In the genomic region with DNA sequence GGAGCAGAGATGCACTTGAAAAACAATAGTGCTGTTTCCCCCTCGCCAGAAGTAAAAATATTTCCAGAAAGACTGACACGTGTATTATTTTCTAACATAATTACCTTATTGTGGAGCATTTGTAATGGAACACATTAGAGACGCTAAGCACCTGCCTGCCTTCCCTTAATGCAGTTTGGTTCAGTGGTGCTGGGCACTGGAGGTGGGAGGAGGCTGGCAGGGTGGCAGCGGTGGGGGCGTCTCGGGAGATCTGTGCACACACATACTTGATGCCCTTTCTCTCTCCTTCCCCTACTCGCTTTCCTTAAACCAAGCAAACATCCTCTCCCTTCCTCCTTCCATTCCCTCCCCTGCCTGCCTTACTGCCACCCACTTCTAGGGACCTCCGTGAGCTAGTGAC, we compare ENCODE assay signal across 30 cellular contexts.
A peak's percentile ranks its signal among the peaks of the same experiment; 100 is the strongest.
DNase-seq lines count a peak whose midpoint lies in the region; ATAC-seq and TF ChIP-seq lines count a peak whose summit lies in the region.
"Had no signal": no experiment of that assay in that cellular context is flagged by ENCODE, and none has a peak within 500 bp of the region (broad histone marks: within the 10 kb centered on the region; RNA-seq: fewer than 3 reads in every experiment).

No MANE protein-coding gene starts in this region.

- no peaks in the 10 kb centered on the region for H3K36me3 ChIP-seq in GM23338 (ENCODE audit: insufficient read depth)
- H3K36me3 ChIP-seq: BE2C, gastroesophageal sphincter, Peyer's patch, prostate gland, thyroid gland, uterus had no signal

- peaks cover 18% of the 10 kb centered on the region for H3K4me1 Mint-ChIP-seq in GM23338
- peaks cover 81% of the 10 kb centered on the region for H3K4me1 Mint-ChIP-seq in brain
- H3K4me1 Mint-ChIP-seq: activated naive CD8-positive, alpha-beta T cell treated with anti-CD3 and anti-CD28 coated beads for 36 hours had no signal

- H3F3A ChIP-seq in GM23338 (replicated peaks; ENCODE audit: low read depth), result no peaks in the 10 kb centered on the region

- peaks cover 6% of the 10 kb centered on the region for H3K27me3 Mint-ChIP-seq in GM23338 (ENCODE audit: insufficient read depth, low read depth, poor library complexity)
- H3K27me3 Mint-ChIP-seq in brain, result peaks cover 9% of the 10 kb centered on the region

- peaks cover 5% of the 10 kb centered on the region; the same call in 2 of the 3 replicates for H3K9me3 Mint-ChIP-seq in GM23338
- H3K9me3 Mint-ChIP-seq in brain, result peaks cover 5 to 28% (median 15%) of the 10 kb centered on the region in 5 experiments

- peaks cover 6% of the 10 kb centered on the region; the same call in 1 of the 2 replicates for H3K4me1 ChIP-seq in GM23338 (ENCODE audit: insufficient read depth)
- H3K4me1 ChIP-seq: BE2C, prostate gland, uterus had no signal

- H3K79me2 ChIP-seq in GM23338 (replicated peaks; ENCODE audit: insufficient read depth), result no peaks in the 10 kb centered on the region
- H3K79me2 ChIP-seq: hepatocyte had no signal

- H3K4me2 ChIP-seq in GM23338, result no peak overlapping the region
- H3K4me2 ChIP-seq: hepatocyte, KMS-11 had no signal

- no peak for ATAC-seq in GM23338
- no peak for ATAC-seq in HG02840 (IDR thresholded peaks at IDR 0.05; ENCODE audit: low FRiP score, unreplicated experiment)
- ATAC-seq in HG02798 (IDR thresholded peaks at IDR 0.05; ENCODE audit: poor library complexity, unreplicated experiment), result no peak
- ATAC-seq: gastroesophageal sphincter; GM12878; naive thymus-derived CD4-positive, alpha-beta T cell had no signal

- no peaks in the 10 kb centered on the region; the same call in 2 of the 3 replicates for H3K36me3 Mint-ChIP-seq in GM23338 (ENCODE audit: low read depth)
- no peaks in the 10 kb centered on the region for H3K36me3 Mint-ChIP-seq in brain
- H3K36me3 Mint-ChIP-seq: activated naive CD8-positive, alpha-beta T cell treated with anti-CD3 and anti-CD28 coated beads for 36 hours; mesothelial cell of epicardium had no signal

- H2AFZ ChIP-seq in GM23338, result 0 out of 2 replicates have a peak overlapping the region, but pooled peaks have one; percentile 23
- H2AFZ ChIP-seq: hepatocyte had no signal

- no peaks in the 10 kb centered on the region for H3K27me3 ChIP-seq in GM23338 (ENCODE audit: insufficient read depth)
- H3K27me3 ChIP-seq: BE2C, hepatocyte, Peyer's patch, thyroid gland had no signal

- no peak overlapping the region for H3K4me3 Mint-ChIP-seq in GM23338
- no peak overlapping the region for H3K4me3 Mint-ChIP-seq in brain
- H3K4me3 Mint-ChIP-seq: activated naive CD8-positive, alpha-beta T cell treated with anti-CD3 and anti-CD28 coated beads for 36 hours; mesothelial cell of epicardium; T-helper 2 cell treated with Interferon-gamma antibody and Interleukin-4, amounts not matched to agents 5 μg/mL and 100 μg/mL, for 36 hours had no signal

- H3K9me2 ChIP-seq in GM23338 (ENCODE audit: insufficient read depth), result peaks cover 4% of the 10 kb centered on the region; the same call in 1 of the 2 replicates

- DNase-seq in GM23338 (ENCODE audit: low spot score), result no peak
- DNase-seq in NCI-H1436 (lab: John Stamatoyannopoulos, UW), result peak; percentile 97
- peak; percentile 54 for DNase-seq in NCI-H345 (lab: John Stamatoyannopoulos, UW)
- DNase-seq in NCI-H2029 (lab: John Stamatoyannopoulos, UW), result no peak
- DNase-seq: activated effector memory CD4-positive, alpha-beta T cell treated with anti-CD3 and anti-CD28 coated beads, Interleukin-2, amount 50 U/mL, for 16 hours; activated naive CD8-positive, alpha-beta T cell treated with anti-CD3 and anti-CD28 coated beads for 36 hours; anterior cingulate cortex; BE2C; DMS153; effector CD4-positive, alpha-beta T cell; H7; kidney glomerular epithelial cell; MM.1S; naive thymus-derived CD4-positive, alpha-beta T cell; NCI-H1694 treated with DMSO at 0.1 percent for 48 hours; NCI-H510A treated with DMSO at 0.1 percent for 48 hours; Peyer's patch; stimulated activated CD4-positive, alpha-beta T cell treated with anti-CD3 and anti-CD28 coated beads, Interleukin-4, amount 100 ng/mL, for 24 hours; thyroid gland; uterus had no signal

- H4K20me1 ChIP-seq in GM23338 (replicated peaks; ENCODE audit: insufficient read depth), result no peaks in the 10 kb centered on the region

- no peak overlapping the region for H3K4me3 ChIP-seq in GM23338
- H3K4me3 ChIP-seq: gastroesophageal sphincter, GM12878, hepatocyte, Peyer's patch, prostate gland, thyroid gland, uterus had no signal

- TF ChIP-seq CTCF in GM23338 (conservative IDR thresholded peaks at IDR 0.05; ENCODE audit: low read depth in 2 of 2) (no peak), brain (conservative IDR thresholded peaks at IDR 0.05) (no peak)

- H3K27ac Mint-ChIP-seq in GM23338 (no peak overlapping the region), brain (peak overlapping the region in 4 of 5 experiments; percentile 10 to 88 (median 51))
- H3K27ac Mint-ChIP-seq: activated naive CD8-positive, alpha-beta T cell treated with anti-CD3 and anti-CD28 coated beads for 36 hours; mesothelial cell of epicardium; naive thymus-derived CD4-positive, alpha-beta T cell; T-helper 2 cell treated with Interferon-gamma antibody and Interleukin-4, amounts not matched to agents 5 μg/mL and 100 μg/mL, for 36 hours had no signal

- H3K27ac ChIP-seq in GM23338 (ENCODE audit: low read depth), result no peak overlapping the region
- H3K27ac ChIP-seq: gastroesophageal sphincter, hepatocyte, KMS-11, Peyer's patch, prostate gland, thyroid gland, uterus had no signal

TF ChIP-seq in GM23338, 12 proteins besides CTCF, POLR2A, EP300 and RAD21 (continues in another document):
- TF ChIP-seq NANOG (IDR thresholded peaks at IDR 0.05; ENCODE audit: borderline replicate concordance) (no peak), JUNB (IDR thresholded peaks at IDR 0.05; ENCODE audit: unreplicated experiment) (no peak), ZNF114 (CRISPR knock-in tag; IDR thresholded peaks at IDR 0.05) (no peak), EZH2 (IDR thresholded peaks at IDR 0.05; ENCODE audit: low read depth, unreplicated experiment) (no peak), CREB1 (CRISPR knock-in tag; IDR thresholded peaks at IDR 0.05; ENCODE audit: low read depth) (no peak), ZNF331 (CRISPR knock-in tag; IDR thresholded peaks at IDR 0.05; ENCODE audit: low read depth) (no peak)
- TF ChIP-seq, protein P1, sequence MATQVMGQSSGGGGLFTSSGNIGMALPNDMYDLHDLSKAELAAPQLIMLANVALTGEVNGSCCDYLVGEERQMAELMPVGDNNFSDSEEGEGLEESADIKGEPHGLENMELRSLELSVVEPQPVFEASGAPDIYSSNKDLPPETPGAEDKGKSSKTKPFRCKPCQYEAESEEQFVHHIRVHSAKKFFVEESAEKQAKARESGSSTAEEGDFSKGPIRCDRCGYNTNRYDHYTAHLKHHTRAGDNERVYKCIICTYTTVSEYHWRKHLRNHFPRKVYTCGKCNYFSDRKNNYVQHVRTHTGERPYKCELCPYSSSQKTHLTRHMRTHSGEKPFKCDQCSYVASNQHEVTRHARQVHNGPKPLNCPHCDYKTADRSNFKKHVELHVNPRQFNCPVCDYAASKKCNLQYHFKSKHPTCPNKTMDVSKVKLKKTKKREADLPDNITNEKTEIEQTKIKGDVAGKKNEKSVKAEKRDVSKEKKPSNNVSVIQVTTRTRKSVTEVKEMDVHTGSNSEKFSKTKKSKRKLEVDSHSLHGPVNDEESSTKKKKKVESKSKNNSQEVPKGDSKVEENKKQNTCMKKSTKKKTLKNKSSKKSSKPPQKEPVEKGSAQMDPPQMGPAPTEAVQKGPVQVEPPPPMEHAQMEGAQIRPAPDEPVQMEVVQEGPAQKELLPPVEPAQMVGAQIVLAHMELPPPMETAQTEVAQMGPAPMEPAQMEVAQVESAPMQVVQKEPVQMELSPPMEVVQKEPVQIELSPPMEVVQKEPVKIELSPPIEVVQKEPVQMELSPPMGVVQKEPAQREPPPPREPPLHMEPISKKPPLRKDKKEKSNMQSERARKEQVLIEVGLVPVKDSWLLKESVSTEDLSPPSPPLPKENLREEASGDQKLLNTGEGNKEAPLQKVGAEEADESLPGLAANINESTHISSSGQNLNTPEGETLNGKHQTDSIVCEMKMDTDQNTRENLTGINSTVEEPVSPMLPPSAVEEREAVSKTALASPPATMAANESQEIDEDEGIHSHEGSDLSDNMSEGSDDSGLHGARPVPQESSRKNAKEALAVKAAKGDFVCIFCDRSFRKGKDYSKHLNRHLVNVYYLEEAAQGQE (IDR thresholded peaks at IDR 0.05; ENCODE audit: unreplicated experiment), result no peak
- TF ChIP-seq, protein P2, sequence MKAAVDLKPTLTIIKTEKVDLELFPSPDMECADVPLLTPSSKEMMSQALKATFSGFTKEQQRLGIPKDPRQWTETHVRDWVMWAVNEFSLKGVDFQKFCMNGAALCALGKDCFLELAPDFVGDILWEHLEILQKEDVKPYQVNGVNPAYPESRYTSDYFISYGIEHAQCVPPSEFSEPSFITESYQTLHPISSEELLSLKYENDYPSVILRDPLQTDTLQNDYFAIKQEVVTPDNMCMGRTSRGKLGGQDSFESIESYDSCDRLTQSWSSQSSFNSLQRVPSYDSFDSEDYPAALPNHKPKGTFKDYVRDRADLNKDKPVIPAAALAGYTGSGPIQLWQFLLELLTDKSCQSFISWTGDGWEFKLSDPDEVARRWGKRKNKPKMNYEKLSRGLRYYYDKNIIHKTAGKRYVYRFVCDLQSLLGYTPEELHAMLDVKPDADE (IDR thresholded peaks at IDR 0.05), result no peak

Comparison
In these comparisons a context has a peak if more than half of its experiments do, and no peak if none do; other contexts are left out.
1. DNase-seq: peak in NCI-H1436 (single experiment) and NCI-H345 (single experiment); none in GM23338 (single experiment) and NCI-H2029 (single experiment).